15 cellular contexts compared by ENCODE assay signal in the genomic region with DNA sequence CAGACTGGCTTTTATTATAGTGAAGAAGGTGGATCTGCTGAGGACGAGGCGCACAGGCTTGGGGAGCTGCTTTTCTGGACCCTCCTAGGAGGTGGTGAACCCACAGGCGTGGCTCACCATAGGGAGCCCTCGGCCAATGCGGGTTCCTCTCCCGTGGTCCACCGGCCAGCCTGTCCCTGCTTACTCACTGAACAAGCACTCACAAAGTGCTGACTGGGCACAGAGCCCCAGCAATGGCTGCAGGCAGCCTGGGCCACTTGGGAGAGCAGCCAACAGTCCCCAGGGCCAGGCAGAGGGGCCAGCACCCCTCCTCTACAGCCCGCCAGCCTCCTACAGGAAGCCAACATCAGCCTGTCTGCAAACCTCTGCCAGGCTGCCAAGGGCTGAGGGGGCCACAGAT. TPM values are rescaled to one million over a fixed set of nuclear protein-coding genes. Genes with fewer than 3 reads are reported as not detected.
DNase-seq lines count a peak whose midpoint lies in the region; ATAC-seq lines count a peak whose summit lies in the region.
"Had no signal": no experiment of that assay in that cellular context is flagged by ENCODE, and none has a peak within 500 bp of the region (broad histone marks: within the 10 kb centered on the region; RNA-seq: fewer than 3 reads in every experiment).

No MANE protein-coding gene starts in this region.

- in situ Hi-C loops in GM23248 (cut with MboI): no loop called here

- POLR2A ChIA-PET in CD4-positive, alpha-beta memory T cell (lab: Charles Lee; ENCODE audit: partially characterized antibody): no interaction called here

- 0 out of 2 replicates have a peak overlapping the region, but pooled peaks have one; percentile 12 for H2AFZ ChIP-seq in GM23248

- no peaks in the 10 kb centered on the region for H3K27me3 ChIP-seq in GM23248 (replicated peaks; ENCODE audit: insufficient read depth)
- H3K27me3 ChIP-seq in skeletal muscle satellite cell (ENCODE audit: control insufficient read depth, insufficient read depth, low read length): no peaks in the 10 kb centered on the region
- H3K27me3 ChIP-seq in CD4-positive, alpha-beta memory T cell (ENCODE audit: insufficient read depth, low read length): no peaks in the 10 kb centered on the region
- H3K27me3 ChIP-seq: cardiac muscle cell, tibial nerve had no signal

- H3K36me3 ChIP-seq in GM23248 (ENCODE audit: low read depth): no peaks in the 10 kb centered on the region
- H3K36me3 ChIP-seq in skeletal muscle satellite cell (ENCODE audit: insufficient read depth, low read length): peaks cover 7% of the 10 kb centered on the region
- H3K36me3 ChIP-seq in CD4-positive, alpha-beta memory T cell (ENCODE audit: insufficient read depth, low read length): peaks cover 4% of the 10 kb centered on the region
- H3K36me3 ChIP-seq: cardiac muscle cell had no signal

- H3K9ac ChIP-seq in GM23248 (no peak overlapping the region; the same call in 1 of the 2 replicates), skeletal muscle satellite cell (ENCODE audit: low read depth, low read length) (no peak overlapping the region)

- no peaks in the 10 kb centered on the region for H3K79me2 ChIP-seq in GM23248 (ENCODE audit: insufficient read depth)

- no peak overlapping the region for H3K27ac ChIP-seq in GM23248
- H3K27ac ChIP-seq in CD4-positive, alpha-beta memory T cell (ENCODE audit: low read depth, low read length): no peak overlapping the region
- H3K27ac ChIP-seq: cardiac muscle cell, tibial nerve had no signal

- H3F3A ChIP-seq in GM23248 (ENCODE audit: insufficient read depth): no peaks in the 10 kb centered on the region

- H3K4me1 ChIP-seq in GM23248 (ENCODE audit: insufficient read depth) (peaks cover 9% of the 10 kb centered on the region; the same call in 1 of the 2 replicates), skeletal muscle satellite cell (ENCODE audit: control insufficient read depth, insufficient read depth, low read length) (peaks cover 18% of the 10 kb centered on the region)
- H3K4me1 ChIP-seq in CD4-positive, alpha-beta memory T cell (ENCODE audit: insufficient read depth, low read length): no peaks in the 10 kb centered on the region

- CTCF ChIA-PET in CD4-positive, alpha-beta memory T cell (lab: Charles Lee; ENCODE audit: partially characterized antibody): interaction anchor here (1.0 to 3.2 kb wide), 9 partner anchors 13 to 210 kb away, joined by 3 to 22 read pairs (median 7); no protein-coding TSS in a partner anchor

- peaks cover 3% of the 10 kb centered on the region for H3K4me1 Mint-ChIP-seq in T-helper 17 cell
- no peaks in the 10 kb centered on the region for H3K4me1 Mint-ChIP-seq in CD4-positive, alpha-beta memory T cell

- 30 to 32% methylated on average over 8 of the region's 8 CpGs for WGBS in GM23248 (ENCODE audit: low coverage in 1 of 2, low lambda C conversion rate in 2 of 2, missing lambda C conversion rate in 2 of 2), 2 experiments

- no peaks in the 10 kb centered on the region for H3K9me3 Mint-ChIP-seq in CD4-positive, alpha-beta memory T cell
- H3K9me3 Mint-ChIP-seq: activated T-cell treated with anti-CD3 and anti-CD28 coated beads, Interleukin-2, amount 50 U/mL, for 72 hours had no signal

- H3K27me3 Mint-ChIP-seq in T-helper 17 cell: no peaks in the 10 kb centered on the region
- H3K27me3 Mint-ChIP-seq in CD4-positive, alpha-beta memory T cell: no peaks in the 10 kb centered on the region

- H3K4me3 Mint-ChIP-seq in T-helper 17 cell: no peak overlapping the region
- H3K4me3 Mint-ChIP-seq in CD4-positive, alpha-beta memory T cell: no peak overlapping the region
- H3K4me3 Mint-ChIP-seq: activated T-cell treated with anti-CD3 and anti-CD28 coated beads, Interleukin-2, amount 50 U/mL, for 72 hours had no signal

- DNase-seq in GM23248 (peak; percentile 87), T-helper 17 cell (no peak), left ventricle myocardium superior (peak; percentile 50), mucosa of gallbladder (ENCODE audit: low spot score) (no peak), AML-193 (lab: John Stamatoyannopoulos, UW) (no peak), NOMO-1 (lab: John Stamatoyannopoulos, UW; ENCODE audit: unreplicated experiment in 2 of 2) (no peak)
- no peak for DNase-seq in CD4-positive, alpha-beta memory T cell
- DNase-seq: activated CD4-positive, alpha-beta T cell treated with anti-CD3 and anti-CD28 coated beads for 1 hour; activated T-cell treated with anti-CD3 and anti-CD28 coated beads, Interleukin-2, amount 50 U/mL, for 72 hours; HCEC 1CT; NCI-H1436; small intestine had no signal

- peaks cover 2% of the 10 kb centered on the region for H3K36me3 Mint-ChIP-seq in T-helper 17 cell (ENCODE audit: low read depth)
- peaks cover 0 to 5% of the 10 kb centered on the region in 2 donors for H3K36me3 Mint-ChIP-seq in CD4-positive, alpha-beta memory T cell

- H3K9me3 ChIP-seq in GM23248 (ENCODE audit: low read depth): no peaks in the 10 kb centered on the region
- no peaks in the 10 kb centered on the region for H3K9me3 ChIP-seq in T-helper 17 cell (ENCODE audit: control insufficient read depth, low read length, poor library complexity, severe bottlenecking)
- H3K9me3 ChIP-seq in skeletal muscle satellite cell (replicated peaks; ENCODE audit: low read length): no peaks in the 10 kb centered on the region
- no peaks in the 10 kb centered on the region for H3K9me3 ChIP-seq in CD4-positive, alpha-beta memory T cell (ENCODE audit: control insufficient read depth in 1 of 2, low read length in 2 of 2)
- H3K9me3 ChIP-seq: tibial nerve had no signal

- no peaks in the 10 kb centered on the region for H4K20me1 ChIP-seq in GM23248 (ENCODE audit: insufficient read depth)

- H3K9me2 ChIP-seq in GM23248 (ENCODE audit: insufficient read depth): no peaks in the 10 kb centered on the region

- H3K4me2 ChIP-seq in GM23248 (ENCODE audit: unreplicated experiment) (peak overlapping the region; percentile 38), skeletal muscle satellite cell (ENCODE audit: low read length) (peak overlapping the region; percentile 19)

- H3K4me3 ChIP-seq in GM23248 (no peak overlapping the region), skeletal muscle satellite cell (ENCODE audit: low read length) (no peak overlapping the region)
- H3K4me3 ChIP-seq in CD4-positive, alpha-beta memory T cell (ENCODE audit: low read length in 2 of 2): no peak overlapping the region
- H3K4me3 ChIP-seq: cardiac muscle cell, tibial nerve had no signal

- intact Hi-C loops in left ventricle myocardium superior (cut with micrococcal nuclease): no loop called here
- intact Hi-C loops in CD4-positive, alpha-beta memory T cell (cut with micrococcal nuclease): no loop called here

- ATAC-seq in T-helper 17 cell: no peak
- ATAC-seq in left ventricle myocardium superior: peak; percentile 68
- ATAC-seq: activated T-cell treated with anti-CD3 and anti-CD28 coated beads, Interleukin-2, amount 50 U/mL, for 72 hours had no signal

- peak overlapping the region; percentile 2 for H3K27ac Mint-ChIP-seq in T-helper 17 cell
- no peak overlapping the region for H3K27ac Mint-ChIP-seq in CD4-positive, alpha-beta memory T cell
- H3K27ac Mint-ChIP-seq: activated T-cell treated with anti-CD3 and anti-CD28 coated beads, Interleukin-2, amount 50 U/mL, for 72 hours had no signal

RNA-seq across cellular contexts. Expression of a gene that starts 19.1 kb away (rescaled TPM):
- 16.6 and 25.3 TPM in 2 replicates for total RNA-seq in GM23248 (2014; rRNA removed; shearing (Covaris generic))
- polyA plus RNA-seq in GM23248 (2016; fragmentation: Nextera tagmentation; extraction: Ambion mirVana): 19.6 and 20.1 TPM in 2 replicates
- total RNA-seq in T-helper 17 cell: 10 to 100 TPM; 37.0 to 42.9 TPM
- 17.8 TPM for total RNA-seq in left ventricle myocardium superior
- 10.0 and 11.4 TPM in 2 replicates for total RNA-seq in skeletal muscle satellite cell (2012; rRNA removed)
- total RNA-seq in mucosa of gallbladder: 39.0 TPM
- total RNA-seq in CD4-positive, alpha-beta memory T cell: 10 to 100 TPM; 48.5 to 66.7 TPM
- polyA plus RNA-seq in CD4-positive, alpha-beta memory T cell: 10 to 100 TPM in 1 of 2 donors, 1 to 10 TPM in 1; 7.7 to 15.8 TPM

RNA-seq across cellular contexts. Expression of a gene that starts 27.7 kb away (rescaled TPM):
- total RNA-seq in GM23248 (2014; rRNA removed; shearing (Covaris generic)): 4.5 and 5.1 TPM in 2 replicates
- 4.0 and 4.1 TPM in 2 replicates for polyA plus RNA-seq in GM23248 (2016; fragmentation: Nextera tagmentation; extraction: Ambion mirVana)
- total RNA-seq in T-helper 17 cell (1 to 10 TPM; 5.8 to 5.9 TPM), left ventricle myocardium superior (3.4 TPM), mucosa of gallbladder (6.6 TPM)
- 9.4 and 12.7 TPM in 2 replicates for total RNA-seq in skeletal muscle satellite cell (2012; rRNA removed)
- 1 to 10 TPM; 3.5 TPM for total RNA-seq in CD4-positive, alpha-beta memory T cell
- 1 to 10 TPM in 1 of 2 donors, under 1 TPM in 1; 0.18 to 2.6 TPM for polyA plus RNA-seq in CD4-positive, alpha-beta memory T cell

RNA-seq across cellular contexts. Expression of a gene that starts 51.1 kb away (rescaled TPM):
- total RNA-seq in GM23248 (2014; rRNA removed; shearing (Covaris generic)): not detected in 2 replicates
- polyA plus RNA-seq in GM23248 (2016; fragmentation: Nextera tagmentation; extraction: Ambion mirVana): 0.06 TPM in 1 of 2 replicates, not detected in the other
- total RNA-seq in T-helper 17 cell: 10 to 100 TPM in 1 of 2 donors, 1 to 10 TPM in 1; 4.2 to 15.0 TPM
- 0.17 TPM for total RNA-seq in left ventricle myocardium superior
- total RNA-seq in skeletal muscle satellite cell (2012; rRNA removed): under 0.01 and 0.22 TPM in 2 replicates
- total RNA-seq in mucosa of gallbladder: 2.8 TPM
- not detected for total RNA-seq in CD4-positive, alpha-beta memory T cell
- polyA plus RNA-seq in CD4-positive, alpha-beta memory T cell: not detected

Comparison
In these comparisons a context has a peak if more than half of its experiments do, and no peak if none do; other contexts are left out.
1. DNase-seq: peak in GM23248 (single experiment) and left ventricle myocardium superior (single experiment); none in T-helper 17 cell (0 of 3), mucosa of gallbladder (single experiment), AML-193 (0 of 2), NOMO-1 (0 of 2) and CD4-positive, alpha-beta memory T cell (0 of 5).